15 cellular contexts compared by ENCODE assay signal in genomic region chr6:109442393-109442924, GRCh38. TPM values are rescaled to one million over a fixed set of nuclear protein-coding genes. Genes with fewer than 3 reads are reported as not detected.
A peak's percentile ranks its signal among the peaks of the same experiment; 100 is the strongest.
DNase-seq lines count a peak whose midpoint lies in the region; ATAC-seq and TF ChIP-seq lines count a peak whose summit lies in the region.
"Had no signal": no experiment of that assay in that cellular context is flagged by ENCODE, and none has a peak within 500 bp of the region (broad histone marks: within the 10 kb centered on the region; RNA-seq: fewer than 3 reads in every experiment).

No MANE protein-coding gene starts in this region.

- POLR2A ChIA-PET in activated CD8-positive, alpha-beta T cell treated with anti-CD3 and anti-CD28 coated beads, Interleukin-2, amount 10 ng/mL, durations not matched to agents 7 days and 5 days (lab: Charles Lee) = interaction anchor here (0.8 to 5.7 kb wide), 9 partner anchors 8 to 207 kb away, joined by 3 to 72 read pairs (median 6); partner anchors contain the start of genes CD164, MICAL1 and ZBTB24

- H3K27ac Mint-ChIP-seq in stimulated activated naive CD8-positive, alpha-beta T cell treated with anti-CD3 and anti-CD28 coated beads, Interleukin-15, Interleukin-2, amounts not matched to agents 100 ng/mL and 50 ng/mL, for 24 hours = no peak overlapping the region
- H3K27ac Mint-ChIP-seq in activated CD8-positive, alpha-beta T cell treated with anti-CD3 and anti-CD28 coated beads, Interleukin-2, amount 10 ng/mL, durations not matched to agents 7 days and 5 days = no peak overlapping the region
- peak overlapping the region; percentile 94 for H3K27ac Mint-ChIP-seq in memory B cell

- H3K4me1 ChIP-seq in left ventricle myocardium inferior (peaks cover 28% of the 10 kb centered on the region), BE2C (no peaks in the 10 kb centered on the region; the same call in 1 of the 2 replicates)

- H3K36me3 ChIP-seq in left ventricle myocardium inferior = peaks cover 30% of the 10 kb centered on the region
- H3K36me3 ChIP-seq in BE2C = peaks cover 40% of the 10 kb centered on the region

- peaks cover 32% of the 10 kb centered on the region for H3K4me1 Mint-ChIP-seq in stimulated activated naive CD8-positive, alpha-beta T cell treated with anti-CD3 and anti-CD28 coated beads, Interleukin-15, Interleukin-2, amounts not matched to agents 100 ng/mL and 50 ng/mL, for 24 hours (ENCODE audit: low read depth)
- H3K4me1 Mint-ChIP-seq in activated CD8-positive, alpha-beta T cell treated with anti-CD3 and anti-CD28 coated beads, Interleukin-2, amount 10 ng/mL, durations not matched to agents 7 days and 5 days (ENCODE audit: low read depth) = peaks cover 32% of the 10 kb centered on the region
- peaks cover 32% of the 10 kb centered on the region for H3K4me1 Mint-ChIP-seq in memory B cell

- peaks cover 32% of the 10 kb centered on the region for H3K36me3 Mint-ChIP-seq in stimulated activated naive CD8-positive, alpha-beta T cell treated with anti-CD3 and anti-CD28 coated beads, Interleukin-15, Interleukin-2, amounts not matched to agents 100 ng/mL and 50 ng/mL, for 24 hours (ENCODE audit: low read depth)
- H3K36me3 Mint-ChIP-seq in activated CD8-positive, alpha-beta T cell treated with anti-CD3 and anti-CD28 coated beads, Interleukin-2, amount 10 ng/mL, durations not matched to agents 7 days and 5 days (ENCODE audit: low read depth) = peaks cover 35% of the 10 kb centered on the region
- H3K36me3 Mint-ChIP-seq in memory B cell = peaks cover 11% of the 10 kb centered on the region

- no peak overlapping the region for H3K27ac ChIP-seq in left ventricle myocardium inferior (replicated peaks)
- H3K27ac ChIP-seq: WERI-Rb-1 had no signal

- no peaks in the 10 kb centered on the region for H3K27me3 Mint-ChIP-seq in stimulated activated naive CD8-positive, alpha-beta T cell treated with anti-CD3 and anti-CD28 coated beads, Interleukin-15, Interleukin-2, amounts not matched to agents 100 ng/mL and 50 ng/mL, for 24 hours
- H3K27me3 Mint-ChIP-seq in activated CD8-positive, alpha-beta T cell treated with anti-CD3 and anti-CD28 coated beads, Interleukin-2, amount 10 ng/mL, durations not matched to agents 7 days and 5 days (ENCODE audit: low read depth) = no peaks in the 10 kb centered on the region
- no peaks in the 10 kb centered on the region for H3K27me3 Mint-ChIP-seq in memory B cell

- peak overlapping the region; percentile 93 for H3K4me3 Mint-ChIP-seq in stimulated activated naive CD8-positive, alpha-beta T cell treated with anti-CD3 and anti-CD28 coated beads, Interleukin-15, Interleukin-2, amounts not matched to agents 100 ng/mL and 50 ng/mL, for 24 hours
- peak overlapping the region; percentile 90 for H3K4me3 Mint-ChIP-seq in activated CD8-positive, alpha-beta T cell treated with anti-CD3 and anti-CD28 coated beads, Interleukin-2, amount 10 ng/mL, durations not matched to agents 7 days and 5 days
- no peak overlapping the region for H3K4me3 Mint-ChIP-seq in memory B cell

- intact Hi-C loops in left ventricle myocardium inferior (cut with micrococcal nuclease) = no loop called here

- H3K9me3 Mint-ChIP-seq in stimulated activated naive CD8-positive, alpha-beta T cell treated with anti-CD3 and anti-CD28 coated beads, Interleukin-15, Interleukin-2, amounts not matched to agents 100 ng/mL and 50 ng/mL, for 24 hours = no peaks in the 10 kb centered on the region
- no peaks in the 10 kb centered on the region for H3K9me3 Mint-ChIP-seq in activated CD8-positive, alpha-beta T cell treated with anti-CD3 and anti-CD28 coated beads, Interleukin-2, amount 10 ng/mL, durations not matched to agents 7 days and 5 days (ENCODE audit: insufficient read depth)
- H3K9me3 Mint-ChIP-seq in memory B cell = no peaks in the 10 kb centered on the region

- DNase-seq in stimulated activated naive CD8-positive, alpha-beta T cell treated with anti-CD3 and anti-CD28 coated beads, Interleukin-15, Interleukin-2, amounts not matched to agents 100 U/mL and 50 U/mL, for 24 hours = no peak
- no peak for DNase-seq in activated CD8-positive, alpha-beta T cell treated with anti-CD3 and anti-CD28 coated beads, Interleukin-2, amount 10 ng/mL, durations not matched to agents 7 days and 5 days
- DNase-seq in memory B cell (ENCODE audit: low spot score in 2 of 2) (no peak), left ventricle myocardium inferior (no peak), BE2C (no peak), NCI-H1417 treated with DMSO at 0.1 percent for 48 hours (lab: John Stamatoyannopoulos, UW) (no peak), H4 (ENCODE audit: low spot score) (no peak)
- DNase-seq: activated gamma-delta T cell treated with Interleukin-2 at 50 U/mL for 16 hours; GDM1; NCI-H1105 treated with DMSO at 0.1 percent for 48 hours; NCI-H510A treated with DMSO at 0.1 percent for 48 hours; SIG-M5; stimulated activated naive CD4-positive, alpha-beta T cell treated with Interleukin-2 at 50 U/mL for 16 hours; WERI-Rb-1 had no signal

- H3K9me3 ChIP-seq in left ventricle myocardium inferior (replicated peaks) (no peaks in the 10 kb centered on the region), BE2C (no peaks in the 10 kb centered on the region)

- TF ChIP-seq CTCF in left ventricle myocardium inferior (IDR thresholded peaks at IDR 0.05; ENCODE audit: borderline replicate concordance) (no peak), BE2C (IDR thresholded peaks at IDR 0.05; ENCODE audit: low read depth, low read length) (no peak)

- CTCF ChIA-PET in activated CD8-positive, alpha-beta T cell treated with anti-CD3 and anti-CD28 coated beads, Interleukin-2, amount 10 ng/mL, durations not matched to agents 7 days and 5 days (lab: Charles Lee) = interaction anchor here (0.8 to 2.9 kb wide), 9 partner anchors 11 to 263 kb away, joined by 3 to 24 read pairs (median 9); partner anchors contain the start of genes CD164 and MICAL1

- H3K4me3 ChIP-seq in left ventricle myocardium inferior (no peak overlapping the region), BE2C (ENCODE audit: low read depth, low read length) (no peak overlapping the region)

- H3K27me3 ChIP-seq in left ventricle myocardium inferior (ENCODE audit: low read depth) (no peaks in the 10 kb centered on the region), BE2C (no peaks in the 10 kb centered on the region; the same call in 1 of the 2 replicates)

- ATAC-seq in stimulated activated naive CD8-positive, alpha-beta T cell treated with anti-CD3 and anti-CD28 coated beads, Interleukin-15, Interleukin-2, amounts not matched to agents 100 U/mL and 50 U/mL, for 24 hours = no peak
- ATAC-seq in activated CD8-positive, alpha-beta T cell treated with anti-CD3 and anti-CD28 coated beads, Interleukin-2, amount 10 ng/mL, durations not matched to agents 7 days and 5 days = no peak
- ATAC-seq in memory B cell (ENCODE audit: low read depth) = no peak

RNA-seq across cellular contexts. Expression of gene SMPD2, which starts 1.9 kb away (rescaled TPM):
- 10 to 100 TPM; 15.5 to 15.6 TPM for total RNA-seq in activated CD8-positive, alpha-beta T cell treated with anti-CD3 and anti-CD28 coated beads, Interleukin-2, amount 10 ng/mL, durations not matched to agents 7 days and 5 days
- 3.5 TPM for total RNA-seq in left ventricle myocardium inferior
- 18.5 TPM for polyA plus RNA-seq in BE2C (2012; ENCODE audit: insufficient read depth, insufficient read length, low read depth)
- total RNA-seq in H4 (2014; rRNA removed; shearing (Covaris generic)) = 11.2 and 12.9 TPM in 2 replicates

RNA-seq across cellular contexts. Expression of gene PPIL6, which starts 2.0 kb away (rescaled TPM):
- under 1 TPM in 1 of 2 experiments, not detected in 1; 0.16 TPM for total RNA-seq in activated CD8-positive, alpha-beta T cell treated with anti-CD3 and anti-CD28 coated beads, Interleukin-2, amount 10 ng/mL, durations not matched to agents 7 days and 5 days
- 3.9 TPM for total RNA-seq in left ventricle myocardium inferior
- 0.48 TPM for polyA plus RNA-seq in BE2C (2012; ENCODE audit: insufficient read depth, insufficient read length, low read depth)
- 1.0 TPM in 1 of 2 replicates, not detected in the other for total RNA-seq in H4 (2014; rRNA removed; shearing (Covaris generic))

RNA-seq across cellular contexts. Expression of gene MICAL1, which starts 13.1 kb away (rescaled TPM):
- 10 to 100 TPM; 50.5 to 53.2 TPM for total RNA-seq in activated CD8-positive, alpha-beta T cell treated with anti-CD3 and anti-CD28 coated beads, Interleukin-2, amount 10 ng/mL, durations not matched to agents 7 days and 5 days
- 5.6 TPM for total RNA-seq in left ventricle myocardium inferior
- polyA plus RNA-seq in BE2C (2012; ENCODE audit: insufficient read depth, insufficient read length, low read depth) = 80.8 TPM
- 3.5 and 5.8 TPM in 2 replicates for total RNA-seq in H4 (2014; rRNA removed; shearing (Covaris generic))

RNA-seq across cellular contexts. Expression of gene ZBTB24, which starts 40.6 kb away (rescaled TPM):
- total RNA-seq in activated CD8-positive, alpha-beta T cell treated with anti-CD3 and anti-CD28 coated beads, Interleukin-2, amount 10 ng/mL, durations not matched to agents 7 days and 5 days = 10 to 100 TPM; 16.0 to 16.3 TPM
- 2.6 TPM for total RNA-seq in left ventricle myocardium inferior
- polyA plus RNA-seq in BE2C (2012; ENCODE audit: insufficient read depth, insufficient read length, low read depth) = 5.6 TPM
- total RNA-seq in H4 (2014; rRNA removed; shearing (Covaris generic)) = 5.2 and 6.1 TPM in 2 replicates
